Comparison of ENCODE assay signal across 23 cellular contexts in genomic region chr22:43970037-43970747, GRCh38.
"Had no signal": no experiment of that assay in that cellular context is flagged by ENCODE, and none has a peak within 500 bp of the region (broad histone marks: within the 10 kb centered on the region; RNA-seq: fewer than 3 reads in every experiment).

No MANE protein-coding gene starts in this region.

- FAIRE-seq: astrocyte, endothelial cell of umbilical vein had no signal

- H3K27me3 ChIP-seq: breast epithelium, esophagus squamous epithelium, heart right ventricle, right atrium auricular region, testis had no signal

- DNase-seq: activated CD4-positive, alpha-beta T cell treated with anti-CD3 and anti-CD28 coated beads, Interleukin-2, amount 10 ng/mL, durations not matched to agents 24 days and 14 days; activated CD8-positive, alpha-beta T cell treated with anti-CD3 and anti-CD28 coated beads for 36 hours; activated gamma-delta T cell; activated T-cell treated with anti-CD3 and anti-CD28 coated beads, Interleukin-2, amount 50 U/mL, for 72 hours; cerebellar nuclear complex; dermis blood vessel endothelial cell; effector memory CD4-positive, alpha-beta T cell; esophagus squamous epithelium; heart right ventricle; lower lobe of right lung; stimulated activated CD4-positive, alpha-beta T cell treated with anti-CD3 and anti-CD28 coated beads, Interleukin-4, amount 100 ng/mL, for 1 hour; testis had no signal

- H3K4me3 ChIP-seq: breast epithelium, esophagus squamous epithelium, heart right ventricle, lower lobe of right lung, right atrium auricular region, skin epidermis, testis had no signal

- H3K4me1 Mint-ChIP-seq: activated naive CD4-positive, alpha-beta T cell treated with anti-CD3 and anti-CD28 coated beads, Interleukin-2, amount 50 U/mL, for 24 hours; mesothelial cell of epicardium; neural crest cell had no signal

- H3K4me1 ChIP-seq: breast epithelium, esophagus squamous epithelium, lower lobe of right lung, right atrium auricular region, testis had no signal

- H3K9me3 Mint-ChIP-seq: activated CD4-positive, alpha-beta T cell treated with anti-CD3 and anti-CD28 coated beads, Interleukin-2, amount 10 ng/mL, durations not matched to agents 24 days and 14 days; activated CD8-positive, alpha-beta T cell treated with anti-CD3 and anti-CD28 coated beads for 36 hours; activated naive CD4-positive, alpha-beta T cell treated with anti-CD3 and anti-CD28 coated beads, Interleukin-2, amount 50 U/mL, for 24 hours; activated T-cell treated with anti-CD3 and anti-CD28 coated beads, Interleukin-2, amount 50 U/mL, for 72 hours; neural crest cell; T-helper 2 cell treated with Interferon-gamma antibody and Interleukin-4, amounts not matched to agents 5 μg/mL and 100 μg/mL, for 36 hours; type B pancreatic cell had no signal

- H3K27me3 Mint-ChIP-seq: activated CD4-positive, alpha-beta T cell treated with anti-CD3 and anti-CD28 coated beads, Interleukin-2, amount 10 ng/mL, durations not matched to agents 24 days and 14 days; activated CD8-positive, alpha-beta T cell treated with anti-CD3 and anti-CD28 coated beads for 36 hours; activated naive CD4-positive, alpha-beta T cell treated with anti-CD3 and anti-CD28 coated beads, Interleukin-2, amount 50 U/mL, for 24 hours; progenitor cell of endocrine pancreas; type B pancreatic cell had no signal

- H3K4me3 Mint-ChIP-seq: activated CD4-positive, alpha-beta T cell treated with anti-CD3 and anti-CD28 coated beads, Interleukin-2, amount 10 ng/mL, durations not matched to agents 24 days and 14 days; activated CD8-positive, alpha-beta T cell treated with anti-CD3 and anti-CD28 coated beads for 36 hours; activated naive CD4-positive, alpha-beta T cell treated with anti-CD3 and anti-CD28 coated beads, Interleukin-2, amount 50 U/mL, for 24 hours; activated T-cell treated with anti-CD3 and anti-CD28 coated beads, Interleukin-2, amount 50 U/mL, for 72 hours; mesothelial cell of epicardium; neural crest cell; T-helper 2 cell treated with Interferon-gamma antibody and Interleukin-4, amounts not matched to agents 5 μg/mL and 100 μg/mL, for 36 hours; type B pancreatic cell had no signal

- H3K27ac Mint-ChIP-seq: activated CD4-positive, alpha-beta T cell treated with anti-CD3 and anti-CD28 coated beads, Interleukin-2, amount 10 ng/mL, durations not matched to agents 24 days and 14 days; activated CD8-positive, alpha-beta T cell treated with anti-CD3 and anti-CD28 coated beads for 36 hours; activated naive CD4-positive, alpha-beta T cell treated with anti-CD3 and anti-CD28 coated beads, Interleukin-2, amount 50 U/mL, for 24 hours; activated T-cell treated with anti-CD3 and anti-CD28 coated beads, Interleukin-2, amount 50 U/mL, for 72 hours; mesothelial cell of epicardium; progenitor cell of endocrine pancreas; type B pancreatic cell had no signal

- ATAC-seq: activated CD8-positive, alpha-beta T cell treated with anti-CD3 and anti-CD28 coated beads for 36 hours; activated T-cell treated with anti-CD3 and anti-CD28 coated beads, Interleukin-2, amount 50 U/mL, for 72 hours; lower lobe of right lung had no signal

- H3K9me3 ChIP-seq: breast epithelium, esophagus squamous epithelium, heart right ventricle, lower lobe of right lung, right atrium auricular region, testis had no signal

- H3K27ac ChIP-seq: breast epithelium, esophagus squamous epithelium, heart right ventricle, lower lobe of right lung, right atrium auricular region, skin epidermis, testis had no signal
